ENCODE assay signal across 8 cellular contexts in the genomic region with DNA sequence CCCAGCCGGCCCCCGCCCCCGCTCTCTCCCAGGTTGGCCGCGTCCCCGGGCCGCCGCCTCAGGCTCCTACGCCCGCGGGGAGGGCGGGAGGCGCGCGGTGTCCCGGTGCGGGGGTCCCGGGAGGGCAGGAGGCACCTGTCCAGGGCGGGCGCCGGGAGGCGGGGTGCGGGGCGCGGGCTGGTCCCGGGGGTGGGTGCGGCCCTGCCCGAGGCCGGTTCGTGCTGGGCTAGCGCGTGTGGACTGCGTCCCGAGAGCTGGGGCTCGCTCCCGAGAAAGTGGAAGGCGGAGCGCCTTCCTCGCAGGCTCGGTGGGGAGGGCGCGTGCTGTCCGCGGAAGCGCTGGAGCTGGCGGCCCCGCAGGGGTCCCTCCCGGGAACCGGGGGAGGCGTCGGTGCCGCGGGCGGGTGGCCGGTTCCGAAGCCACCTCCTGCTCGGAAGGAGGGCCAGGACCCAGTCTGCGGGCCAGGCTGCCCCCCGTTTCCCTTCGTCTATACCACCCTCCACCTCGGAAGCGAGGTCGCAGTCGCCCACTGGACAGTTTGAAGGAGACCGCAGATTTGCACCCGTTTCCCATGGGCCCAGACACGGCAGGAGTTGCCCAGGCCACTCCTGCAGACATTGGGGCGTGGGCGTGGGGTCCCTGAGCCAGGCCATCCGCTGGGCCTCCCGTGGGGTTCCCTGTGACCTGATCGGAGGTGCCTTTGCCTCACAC. TPM values are rescaled to one million over a fixed set of nuclear protein-coding genes. Genes with fewer than 3 reads are reported as not detected.
DNase-seq lines count a peak whose midpoint lies in the region; ATAC-seq and TF ChIP-seq lines count a peak whose summit lies in the region.

No MANE protein-coding gene starts in this region.

- POLR2A ChIA-PET in HEK293T (lab: Yijun Ruan, JAX) = interaction anchor here (0.5 to 3.0 kb wide), 17 partner anchors 9 to 185 kb away, joined by 3 to 13 read pairs (median 4); no protein-coding TSS in a partner anchor

- H3K79me2 ChIP-seq in neural cell (replicated peaks; ENCODE audit: insufficient read depth, low read length) = peaks cover 40% of the 10 kb centered on the region

- peak overlapping the region; percentile 90 for H3K4me3 ChIP-seq in SK-N-MC
- H3K4me3 ChIP-seq in neural cell (ENCODE audit: low read length) = peak overlapping the region; percentile 89

- peak overlapping the region; percentile 72 for H3K4me2 ChIP-seq in neural cell (ENCODE audit: low read length)

- peaks cover 5% of the 10 kb centered on the region for H4K20me1 ChIP-seq in neural cell (ENCODE audit: insufficient read depth)

- H3K27ac ChIP-seq in SK-N-MC (no peak overlapping the region), neural cell (ENCODE audit: low read length) (no peak overlapping the region)

- H3K9ac ChIP-seq in SK-N-MC (ENCODE audit: insufficient read length) (peak overlapping the region; percentile 85), neural cell (ENCODE audit: low read length) (peak overlapping the region; percentile 67)

- no peaks in the 10 kb centered on the region for H3K9me3 ChIP-seq in SK-N-MC (ENCODE audit: low read depth, low read length)
- H3K9me3 ChIP-seq in neural cell (ENCODE audit: low read length) = no peaks in the 10 kb centered on the region

- DNase-seq in NCI-H146 (lab: John Stamatoyannopoulos, UW) = peak; percentile 49
- DNase-seq in NCI-H146 treated with DMSO at 0.1 percent for 48 hours (lab: John Stamatoyannopoulos, UW; ENCODE audit: unreplicated experiment) = no peak
- peak; percentile 39 for DNase-seq in HEK293T (ENCODE audit: extremely low spot score)
- no peak for DNase-seq in SK-N-MC (ENCODE audit: low read depth, low spot score)
- no peak for DNase-seq in NCI-H2196 (lab: John Stamatoyannopoulos, UW; ENCODE audit: unreplicated experiment)

- ATAC-seq in esophagus mucosa (peak; percentile 0), GM18858 (IDR thresholded peaks at IDR 0.05; ENCODE audit: unreplicated experiment) (no peak)

- CTCF ChIA-PET in HEK293T (lab: Yijun Ruan, JAX) = no interaction called here

- no peaks in the 10 kb centered on the region for H3K27me3 ChIP-seq in neural cell (ENCODE audit: insufficient read depth, low read depth, low read length)

- H3K36me3 ChIP-seq in SK-N-MC (ENCODE audit: insufficient read depth, low read length) = peaks cover 8% of the 10 kb centered on the region; the same call in 1 of the 2 replicates
- no peaks in the 10 kb centered on the region for H3K36me3 ChIP-seq in neural cell (ENCODE audit: insufficient read depth, low read length)

- TF ChIP-seq EP300 in neural cell (conservative IDR thresholded peaks at IDR 0.05; ENCODE audit: poor library complexity, severe bottlenecking) = no peak

- no peaks in the 10 kb centered on the region for H3K9me2 ChIP-seq in neural cell (ENCODE audit: insufficient read depth, low read length)

- H3F3A ChIP-seq in neural cell (ENCODE audit: insufficient read depth, low read length, poor library complexity, severe bottlenecking) = no peaks in the 10 kb centered on the region

- H2AFZ ChIP-seq in neural cell (ENCODE audit: low read depth, low read length) = no peak overlapping the region

- no peak for TF ChIP-seq RAD21 in neural cell (conservative IDR thresholded peaks at IDR 0.05)

- TF ChIP-seq CTCF in neural cell (IDR thresholded peaks at IDR 0.05; ENCODE audit: poor library complexity, severe bottlenecking) = no peak

TF ChIP-seq in HEK293T, 16 proteins besides CTCF, POLR2A, EP300 and RAD21:
- TF ChIP-seq ZNF384 (IDR thresholded peaks at IDR 0.05) = no peak
- no peak for TF ChIP-seq FOXK2 (IDR thresholded peaks at IDR 0.05)
- TF ChIP-seq, protein P1, sequence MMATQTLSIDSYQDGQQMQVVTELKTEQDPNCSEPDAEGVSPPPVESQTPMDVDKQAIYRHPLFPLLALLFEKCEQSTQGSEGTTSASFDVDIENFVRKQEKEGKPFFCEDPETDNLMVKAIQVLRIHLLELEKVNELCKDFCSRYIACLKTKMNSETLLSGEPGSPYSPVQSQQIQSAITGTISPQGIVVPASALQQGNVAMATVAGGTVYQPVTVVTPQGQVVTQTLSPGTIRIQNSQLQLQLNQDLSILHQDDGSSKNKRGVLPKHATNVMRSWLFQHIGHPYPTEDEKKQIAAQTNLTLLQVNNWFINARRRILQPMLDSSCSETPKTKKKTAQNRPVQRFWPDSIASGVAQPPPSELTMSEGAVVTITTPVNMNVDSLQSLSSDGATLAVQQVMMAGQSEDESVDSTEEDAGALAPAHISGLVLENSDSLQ (IDR thresholded peaks at IDR 0.05) = no peak
- TF ChIP-seq NFRKB (IDR thresholded peaks at IDR 0.05) = no peak
- no peak for TF ChIP-seq FOXM1 (IDR thresholded peaks at IDR 0.05; ENCODE audit: borderline replicate concordance)
- TF ChIP-seq FOXA1 (IDR thresholded peaks at IDR 0.05) = no peak
- no peak for TF ChIP-seq TARDBP (IDR thresholded peaks at IDR 0.05)
- no peak for TF ChIP-seq BHLHE40 (IDR thresholded peaks at IDR 0.05; ENCODE audit: borderline replicate concordance)
- no peak for TF ChIP-seq ARNT (IDR thresholded peaks at IDR 0.05)
- no peak for TF ChIP-seq CTBP1 (IDR thresholded peaks at IDR 0.05; ENCODE audit: borderline replicate concordance)

TF ChIP-seq in neural cell, 6 proteins besides CTCF, POLR2A, EP300 and RAD21:
- TF ChIP-seq MXI1 (conservative IDR thresholded peaks at IDR 0.05; ENCODE audit: poor library complexity, severe bottlenecking) (no peak), SMC3 (conservative IDR thresholded peaks at IDR 0.05; ENCODE audit: poor library complexity) (no peak), REST (IDR thresholded peaks at IDR 0.05; ENCODE audit: borderline replicate concordance) (no peak), EZH2 (IDR thresholded peaks at IDR 0.05; ENCODE audit: borderline replicate concordance, insufficient read depth, low read length, poor library complexity, severe bottlenecking) (no peak), TAF1 (IDR thresholded peaks at IDR 0.05; ENCODE audit: low read depth) (no peak), POLR2AphosphoS5 (IDR thresholded peaks at IDR 0.05) (no peak)

RNA-seq across cellular contexts. Expression of gene ZFYVE21, which starts 0.6 kb away (rescaled TPM):
- total RNA-seq in esophagus mucosa = 58.8 TPM
- 99.7 and 106 TPM in 2 replicates for polyA plus RNA-seq in neural cell
- polyA minus RNA-seq in neural cell = 38.5 and 45.0 TPM in 2 replicates

RNA-seq across cellular contexts. Expression of gene XRCC3, which starts 1.0 kb away (rescaled TPM):
- 11.3 TPM for total RNA-seq in esophagus mucosa
- 14.6 and 26.7 TPM in 2 replicates for polyA plus RNA-seq in neural cell
- polyA minus RNA-seq in neural cell = 8.0 and 11.7 TPM in 2 replicates

Comparison
In these comparisons a context has a peak if more than half of its experiments do, and no peak if none do; other contexts are left out.
1. DNase-seq: peak in NCI-H146 (single experiment) and HEK293T (single experiment); none in NCI-H146 treated with DMSO at 0.1 percent for 48 hours (single experiment), SK-N-MC (single experiment) and NCI-H2196 (single experiment).